Comparison of ENCODE assay signal across 8 cellular contexts in the genomic region with DNA sequence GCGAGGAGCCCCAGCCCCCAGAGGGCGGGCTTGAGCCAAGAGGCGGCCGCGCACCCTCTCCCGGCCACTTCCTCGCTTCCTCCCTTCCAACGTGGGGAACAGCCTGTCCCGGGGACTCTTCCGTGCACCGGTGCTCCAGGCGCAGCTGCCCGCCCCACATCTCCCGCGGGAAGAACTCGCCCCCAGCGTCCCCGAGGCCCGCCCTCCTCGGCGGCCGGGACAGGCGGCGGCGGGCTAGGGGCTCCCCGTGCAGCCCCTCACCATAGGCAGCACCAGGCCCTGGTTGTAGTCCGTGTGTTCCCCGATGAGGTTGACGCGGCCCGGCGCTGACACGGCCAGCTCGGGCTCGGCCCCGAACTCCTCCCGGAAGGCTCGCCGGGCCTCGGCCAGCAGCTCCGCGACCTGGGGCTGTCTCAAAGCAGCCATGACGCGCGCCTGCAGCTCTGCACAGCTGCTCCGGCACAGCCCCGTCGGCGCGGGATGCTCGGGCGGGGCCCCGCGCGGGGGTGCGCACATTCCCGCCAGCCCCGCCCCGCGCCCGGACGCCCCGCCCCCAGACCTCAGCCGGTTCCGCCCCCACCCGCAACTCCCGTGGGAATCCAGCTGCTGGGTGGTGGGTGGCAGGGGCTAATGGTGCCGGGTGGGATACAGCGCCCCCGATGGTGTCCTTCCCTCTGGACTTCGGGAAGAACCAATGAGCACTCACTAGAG. TPM values are rescaled to one million over a fixed set of nuclear protein-coding genes. Genes with fewer than 3 reads are reported as not detected.
A peak's percentile ranks its signal among the peaks of the same experiment; 100 is the strongest.
DNase-seq lines count a peak whose midpoint lies in the region; ATAC-seq, FAIRE-seq and TF ChIP-seq lines count a peak whose summit lies in the region.

A gene (minus strand): TSS at position 482 of the 711 bp plus-strand sequence. CDS start 56 bp downstream, at position 426.

- H3K27ac Mint-ChIP-seq in CD4-positive, alpha-beta T cell: peak within 1 kb of the TSS; percentile 44
- peak within 1 kb of the TSS; percentile 78 for H3K27ac Mint-ChIP-seq in activated naive CD8-positive, alpha-beta T cell treated with anti-CD3 and anti-CD28 coated beads for 36 hours

- no peaks in the 10 kb centered on the region for H3K27me3 Mint-ChIP-seq in CD4-positive, alpha-beta T cell
- no peaks in the 10 kb centered on the region for H3K27me3 Mint-ChIP-seq in activated naive CD8-positive, alpha-beta T cell treated with anti-CD3 and anti-CD28 coated beads for 36 hours

- FAIRE-seq in HTR-8/SVneo (lab: Jason Lieb, UNC) (peak; percentile 88), urothelium cell line (lab: Jason Lieb, UNC) (peak; percentile 48)

- peak within 1 kb of the TSS; percentile 88 for H3K4me3 ChIP-seq in parathyroid adenoma (ENCODE audit: low read depth, low read length)

- H2AFZ ChIP-seq in parathyroid adenoma: peak within 1 kb of the TSS; percentile 99

- no peaks in the 10 kb centered on the region for H3K36me3 Mint-ChIP-seq in CD4-positive, alpha-beta T cell (ENCODE audit: low read depth)
- H3K36me3 Mint-ChIP-seq in activated naive CD8-positive, alpha-beta T cell treated with anti-CD3 and anti-CD28 coated beads for 36 hours: peaks cover 2% of the 10 kb centered on the region

- peaks cover 16% of the 10 kb centered on the region for H3K4me1 Mint-ChIP-seq in CD4-positive, alpha-beta T cell (ENCODE audit: low read depth)
- peaks cover 5% of the 10 kb centered on the region for H3K4me1 Mint-ChIP-seq in activated naive CD8-positive, alpha-beta T cell treated with anti-CD3 and anti-CD28 coated beads for 36 hours

- H3K4me1 ChIP-seq in parathyroid adenoma: peaks cover 8% of the 10 kb centered on the region

- peak within 1 kb of the TSS; percentile 74 for H3K4me3 Mint-ChIP-seq in CD4-positive, alpha-beta T cell
- peak within 1 kb of the TSS; percentile 86 for H3K4me3 Mint-ChIP-seq in activated naive CD8-positive, alpha-beta T cell treated with anti-CD3 and anti-CD28 coated beads for 36 hours

- DNase-seq in CD4-positive, alpha-beta T cell: peak; percentile 58 to 74 (median 67)
- peak; percentile 87 for DNase-seq in HTR-8/SVneo (ENCODE audit: insufficient read length, low spot score)
- peak; percentile 81 for DNase-seq in activated naive CD8-positive, alpha-beta T cell treated with anti-CD3 and anti-CD28 coated beads for 36 hours
- DNase-seq in Right ventricle myocardium inferior (ENCODE audit: missing footprints): peak; percentile 90
- peak; percentile 90 for DNase-seq in urothelium cell line (ENCODE audit: low spot score)

- peak within 1 kb of the TSS; percentile 29 for H3K9ac ChIP-seq in parathyroid adenoma

- H3K36me3 ChIP-seq in parathyroid adenoma (ENCODE audit: control insufficient read depth, insufficient read depth, low read length): no peaks in the 10 kb centered on the region

- CTCF ChIA-PET in CD4-positive, alpha-beta T cell (lab: Charles Lee): interaction anchor here (0.8 to 5.5 kb wide), 16 partner anchors 11 to 113 kb away, joined by 3 to 47 read pairs (median 6); a partner anchor contains a TSS

- no peaks in the 10 kb centered on the region for H3K9me3 Mint-ChIP-seq in CD4-positive, alpha-beta T cell
- H3K9me3 Mint-ChIP-seq in activated naive CD8-positive, alpha-beta T cell treated with anti-CD3 and anti-CD28 coated beads for 36 hours: no peaks in the 10 kb centered on the region

- H3K4me2 ChIP-seq in parathyroid adenoma (ENCODE audit: low read length): peak within 1 kb of the TSS; percentile 96

- H3K27me3 ChIP-seq in CD4-positive, alpha-beta T cell (ENCODE audit: control insufficient read depth, insufficient read depth, low read length): no peaks in the 10 kb centered on the region
- no peaks in the 10 kb centered on the region for H3K27me3 ChIP-seq in parathyroid adenoma (ENCODE audit: control insufficient read depth, insufficient read depth, low read length)

- peak; percentile 27 for TF ChIP-seq CTCF in CD4-positive, alpha-beta T cell (IDR thresholded peaks at IDR 0.05)
- TF ChIP-seq CTCF in parathyroid adenoma (IDR thresholded peaks at IDR 0.05): peak; percentile 68

- no peak within 1 kb of the TSS for H3K27ac ChIP-seq in CD4-positive, alpha-beta T cell (ENCODE audit: low read depth, low read length)
- H3K27ac ChIP-seq in parathyroid adenoma: peak within 1 kb of the TSS; percentile 80

- intact Hi-C loops in CD4-positive, alpha-beta T cell (cut with DNase I, micrococcal nuclease): loop anchor here (2.0 to 5.0 kb wide), 5 partner anchors 14 to 242 kb away; a partner anchor contains a TSS
- intact Hi-C loops in Right ventricle myocardium inferior (cut with DNase I): no loop called here

- POLR2A ChIA-PET in CD4-positive, alpha-beta T cell (lab: Charles Lee): interaction anchor here (0.8 to 8.0 kb wide), 14 partner anchors 11 to 589 kb away, joined by 3 to 246 read pairs (median 6); a partner anchor contains a TSS

- H3K79me2 ChIP-seq in parathyroid adenoma: no peaks in the 10 kb centered on the region

- H3K9me3 ChIP-seq in CD4-positive, alpha-beta T cell (ENCODE audit: control insufficient read depth, low read length): no peaks in the 10 kb centered on the region
- no peaks in the 10 kb centered on the region for H3K9me3 ChIP-seq in parathyroid adenoma (ENCODE audit: control insufficient read depth, low read length)

- peak; percentile 95 for ATAC-seq in CD4-positive, alpha-beta T cell (ENCODE audit: poor library complexity)
- ATAC-seq in GM19351 (IDR thresholded peaks at IDR 0.05; ENCODE audit: unreplicated experiment) (peak; percentile 82), SK-N-SH treated with all-trans-retinoic acid at 6 μM for 48 hours (peak; percentile 88), Right ventricle myocardium inferior (peak; percentile 89)

TF ChIP-seq in SK-N-SH treated with all-trans-retinoic acid at 6 μM for 48 hours, 23 proteins besides CTCF, POLR2A, EP300 and RAD21:
- no peak for TF ChIP-seq PPARA (CRISPR knock-in tag; IDR thresholded peaks at IDR 0.05; ENCODE audit: borderline replicate concordance)
- TF ChIP-seq, protein P1, sequence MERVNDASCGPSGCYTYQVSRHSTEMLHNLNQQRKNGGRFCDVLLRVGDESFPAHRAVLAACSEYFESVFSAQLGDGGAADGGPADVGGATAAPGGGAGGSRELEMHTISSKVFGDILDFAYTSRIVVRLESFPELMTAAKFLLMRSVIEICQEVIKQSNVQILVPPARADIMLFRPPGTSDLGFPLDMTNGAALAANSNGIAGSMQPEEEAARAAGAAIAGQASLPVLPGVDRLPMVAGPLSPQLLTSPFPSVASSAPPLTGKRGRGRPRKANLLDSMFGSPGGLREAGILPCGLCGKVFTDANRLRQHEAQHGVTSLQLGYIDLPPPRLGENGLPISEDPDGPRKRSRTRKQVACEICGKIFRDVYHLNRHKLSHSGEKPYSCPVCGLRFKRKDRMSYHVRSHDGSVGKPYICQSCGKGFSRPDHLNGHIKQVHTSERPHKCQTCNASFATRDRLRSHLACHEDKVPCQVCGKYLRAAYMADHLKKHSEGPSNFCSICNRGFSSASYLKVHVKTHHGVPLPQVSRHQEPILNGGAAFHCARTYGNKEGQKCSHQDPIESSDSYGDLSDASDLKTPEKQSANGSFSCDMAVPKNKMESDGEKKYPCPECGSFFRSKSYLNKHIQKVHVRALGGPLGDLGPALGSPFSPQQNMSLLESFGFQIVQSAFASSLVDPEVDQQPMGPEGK (CRISPR knock-in tag; IDR thresholded peaks at IDR 0.05; ENCODE audit: borderline replicate concordance): peak; percentile 14; the same call in 1 of the 2 replicates
- TF ChIP-seq CSDC2 (CRISPR knock-in tag; IDR thresholded peaks at IDR 0.05): 0 out of 2 replicates have a peak, but pooled peaks have one; percentile 43
- TF ChIP-seq ZFP30 (CRISPR knock-in tag; IDR thresholded peaks at IDR 0.05): 0 out of 2 replicates have a peak, but pooled peaks have one; percentile 10
- TF ChIP-seq SNAI2 (CRISPR knock-in tag; IDR thresholded peaks at IDR 0.05): no peak

RNA-seq across cellular contexts. Expression of the gene that starts here (rescaled TPM):
- total RNA-seq in CD4-positive, alpha-beta T cell: 1 to 10 TPM; 5.9 to 6.0 TPM
- 10 to 100 TPM; 33.2 to 33.6 TPM for total RNA-seq in activated naive CD8-positive, alpha-beta T cell treated with anti-CD3 and anti-CD28 coated beads for 36 hours
- total RNA-seq in Right ventricle myocardium inferior: 23.8 TPM
